8 cellular contexts compared by ENCODE assay signal in genomic region chr3:127074900-127075360, GRCh38.
A peak's percentile ranks its signal among the peaks of the same experiment; 100 is the strongest.
DNase-seq lines count a peak whose midpoint lies in the region; ATAC-seq and FAIRE-seq lines count a peak whose summit lies in the region.

No MANE protein-coding gene starts in this region.

- no peaks in the 10 kb centered on the region for H3K9me3 Mint-ChIP-seq in activated T-cell treated with anti-CD3 and anti-CD28 coated beads, Interleukin-2, amount 50 U/mL, for 24 hours

- peak; percentile 84 for ATAC-seq in GM19463 (IDR thresholded peaks at IDR 0.05; ENCODE audit: unreplicated experiment)
- peak; percentile 82 for ATAC-seq in HG03457 (IDR thresholded peaks at IDR 0.05; ENCODE audit: unreplicated experiment)
- ATAC-seq in left cardiac atrium = peak; percentile 66 to 83

- FAIRE-seq in HTR-8/SVneo (lab: Jason Lieb, UNC) = no peak

- no peak overlapping the region for H3K27ac Mint-ChIP-seq in activated T-cell treated with anti-CD3 and anti-CD28 coated beads, Interleukin-2, amount 50 U/mL, for 24 hours

- peak; percentile 53 for DNase-seq in EL
- DNase-seq in SK-N-DZ (ENCODE audit: low spot score) = peak; percentile 53
- DNase-seq in left cardiac atrium = peak; percentile 35
- no peak for DNase-seq in NCI-H2081 (lab: John Stamatoyannopoulos, UW)
- DNase-seq in activated T-cell treated with anti-CD3 and anti-CD28 coated beads, Interleukin-2, amount 50 U/mL, for 24 hours = no peak
- DNase-seq in HTR-8/SVneo (ENCODE audit: insufficient read length, low spot score) = no peak

- peaks cover 3% of the 10 kb centered on the region for H3K4me1 Mint-ChIP-seq in activated T-cell treated with anti-CD3 and anti-CD28 coated beads, Interleukin-2, amount 50 U/mL, for 24 hours (ENCODE audit: low read depth)

- H3K4me3 Mint-ChIP-seq in activated T-cell treated with anti-CD3 and anti-CD28 coated beads, Interleukin-2, amount 50 U/mL, for 24 hours = no peak overlapping the region

- peaks cover 8% of the 10 kb centered on the region for H3K27me3 Mint-ChIP-seq in activated T-cell treated with anti-CD3 and anti-CD28 coated beads, Interleukin-2, amount 50 U/mL, for 24 hours

- intact Hi-C loops in left cardiac atrium (cut with DNase I) = no loop called here

- H3K36me3 Mint-ChIP-seq in activated T-cell treated with anti-CD3 and anti-CD28 coated beads, Interleukin-2, amount 50 U/mL, for 24 hours (ENCODE audit: low read depth) = no peaks in the 10 kb centered on the region

Comparison
In these comparisons a context has a peak if more than half of its experiments do, and no peak if none do; other contexts are left out.
1. DNase-seq: peak in EL (single experiment), SK-N-DZ (single experiment) and left cardiac atrium (single experiment); none in NCI-H2081 (0 of 2), activated T-cell treated with anti-CD3 and anti-CD28 coated beads, Interleukin-2, amount 50 U/mL, for 24 hours (single experiment) and HTR-8/SVneo (single experiment).
2. Peak in every context shown above with its lines, with median percentiles within 50 percentile points of each other: ATAC-seq.